Comparison of ENCODE assay signal across 17 cellular contexts in the genomic region with DNA sequence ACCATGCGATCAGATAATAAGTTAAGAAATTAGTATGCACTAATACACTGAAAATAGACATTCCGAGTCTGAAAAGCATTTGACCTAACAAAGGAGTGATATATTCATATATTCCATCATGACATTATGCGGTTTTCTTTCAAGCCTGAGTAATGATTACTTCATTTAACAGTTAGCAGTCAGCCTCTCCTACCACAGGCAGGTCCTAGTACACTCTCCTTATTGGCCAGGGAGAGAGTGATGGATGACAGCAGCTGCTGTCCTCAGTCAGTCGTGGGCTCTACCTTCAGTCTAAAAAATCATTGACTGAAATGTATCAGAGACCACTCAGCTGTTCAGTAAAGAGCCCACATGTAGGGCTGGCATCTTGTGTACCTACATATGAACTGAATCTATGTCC. TPM values are rescaled to one million over a fixed set of nuclear protein-coding genes. Genes with fewer than 3 reads are reported as not detected.
"Had no signal": no experiment of that assay in that cellular context is flagged by ENCODE, and none has a peak within 500 bp of the region (broad histone marks: within the 10 kb centered on the region; RNA-seq: fewer than 3 reads in every experiment).

No MANE protein-coding gene starts in this region.

- H3K36me3 ChIP-seq: esophagus muscularis mucosa, left lung, ovary, thoracic aorta had no signal

- DNase-seq: activated CD8-positive, alpha-beta memory T cell treated with anti-CD3 and anti-CD28 coated beads, Interleukin-2, amount 10 ng/mL, durations not matched to agents 7 days and 5 days; activated T-cell treated with anti-CD3 and anti-CD28 coated beads, Interleukin-2, amount 50 U/mL, for 4 hours; foreskin fibroblast; head of caudate nucleus; left lung; ovary; stimulated activated CD4-positive, alpha-beta T cell treated with anti-CD3 and anti-CD28 coated beads, Interleukin-4, amount 100 ng/mL, for 4 hours; stimulated activated naive CD8-positive, alpha-beta T cell treated with anti-CD3 and anti-CD28 coated beads, Interleukin-15, amount 100 ng/mL, for 72 hours had no signal

- H3K9me3 ChIP-seq: esophagus muscularis mucosa, ovary, thoracic aorta had no signal

- FAIRE-seq: endometrium, islet of Langerhans had no signal

- H3K27me3 ChIP-seq: esophagus muscularis mucosa, left lung, ovary had no signal

- H3K27ac ChIP-seq: esophagus muscularis mucosa, left lung, ovary, skin epidermis, thoracic aorta had no signal

- H3K4me1 ChIP-seq: esophagus muscularis mucosa, left lung had no signal

- H3K4me3 ChIP-seq: esophagus muscularis mucosa, left lung, ovary, skin epidermis, thoracic aorta had no signal

RNA-seq across cellular contexts. Expression of a gene that starts 33.2 kb away (rescaled TPM):
- total RNA-seq: activated CD8-positive, alpha-beta memory T cell treated with anti-CD3 and anti-CD28 coated beads, Interleukin-2, amount 10 ng/mL, durations not matched to agents 7 days and 5 days; activated T-cell treated with anti-CD3 and anti-CD28 coated beads, Interleukin-2, amount 50 U/mL, for 4 hours; cerebellum; dermis microvascular lymphatic vessel endothelial cell; esophagus muscularis mucosa; left lung; renal cortical epithelial cell; T-helper 2 cell treated with Interferon-gamma antibody and Interleukin-4, amounts not matched to agents 100 ng/mL and 5 ng/mL, for 36 hours; thoracic aorta had no signal
